In genomic region chr15:26082069-26082832, GRCh38 we compare ENCODE assay signal across 8 cellular contexts.
DNase-seq lines count a peak whose midpoint lies in the region; ATAC-seq and TF ChIP-seq lines count a peak whose summit lies in the region.

No MANE protein-coding gene starts in this region.

- DNase-seq in Daoy (ENCODE audit: low read depth), result peak; percentile 97
- peak; percentile 89 for DNase-seq in GOT3 (lab: John Stamatoyannopoulos, UW)
- DNase-seq in M059J (ENCODE audit: low read depth), result peak; percentile 92
- DNase-seq in SJCRH30, result peak; percentile 97
- peak; percentile 95 for DNase-seq in activated naive CD4-positive, alpha-beta T cell treated with Interleukin-2 at 50 U/mL for 16 hours
- DNase-seq in foreskin melanocyte, result peak; percentile 91
- DNase-seq in neural crest cell (ENCODE audit: low read depth, low spot score), result peak; percentile 96
- DNase-seq in stimulated activated naive CD8-positive, alpha-beta T cell treated with anti-CD3 and anti-CD28 coated beads, Interleukin-15, amount 100 ng/mL, for 72 hours, result peak; percentile 95 to 96

- H3K27me3 Mint-ChIP-seq in neural crest cell (ENCODE audit: low read depth), result peaks cover 8% of the 10 kb centered on the region
- H3K27me3 Mint-ChIP-seq in stimulated activated naive CD8-positive, alpha-beta T cell treated with anti-CD3 and anti-CD28 coated beads, Interleukin-15, amount 100 ng/mL, for 72 hours, result no peaks in the 10 kb centered on the region

- H3K36me3 Mint-ChIP-seq in neural crest cell (ENCODE audit: low read depth), result peaks cover 5% of the 10 kb centered on the region

- no peaks in the 10 kb centered on the region for H3K27me3 ChIP-seq in SJCRH30

- H3K4me3 ChIP-seq in SJCRH30, result peak overlapping the region; percentile 69

- peak; percentile 99 for ATAC-seq in stimulated activated naive CD8-positive, alpha-beta T cell treated with anti-CD3 and anti-CD28 coated beads, Interleukin-15, amount 100 ng/mL, for 72 hours

- H3K4me3 Mint-ChIP-seq in neural crest cell, result peak overlapping the region; percentile 87
- peak overlapping the region; percentile 91 for H3K4me3 Mint-ChIP-seq in stimulated activated naive CD8-positive, alpha-beta T cell treated with anti-CD3 and anti-CD28 coated beads, Interleukin-15, amount 100 ng/mL, for 72 hours

- no peaks in the 10 kb centered on the region for H3K4me1 ChIP-seq in SJCRH30

- TF ChIP-seq CTCF in neural crest cell (conservative IDR thresholded peaks at IDR 0.05), result no peak

- peaks cover 8% of the 10 kb centered on the region for H3K9me3 Mint-ChIP-seq in neural crest cell
- peaks cover 0 to 5% of the 10 kb centered on the region in 2 donors for H3K9me3 Mint-ChIP-seq in stimulated activated naive CD8-positive, alpha-beta T cell treated with anti-CD3 and anti-CD28 coated beads, Interleukin-15, amount 100 ng/mL, for 72 hours

- peak overlapping the region; percentile 63 for H3K27ac ChIP-seq in SJCRH30

- H3K27ac Mint-ChIP-seq in neural crest cell (ENCODE audit: unreplicated experiment), result peak overlapping the region; percentile 97
- H3K27ac Mint-ChIP-seq in stimulated activated naive CD8-positive, alpha-beta T cell treated with anti-CD3 and anti-CD28 coated beads, Interleukin-15, amount 100 ng/mL, for 72 hours, result peak overlapping the region; percentile 92 to 100

- peaks cover 25% of the 10 kb centered on the region for H3K4me1 Mint-ChIP-seq in neural crest cell
- peaks cover 26% of the 10 kb centered on the region for H3K4me1 Mint-ChIP-seq in stimulated activated naive CD8-positive, alpha-beta T cell treated with anti-CD3 and anti-CD28 coated beads, Interleukin-15, amount 100 ng/mL, for 72 hours

- H3K9me3 ChIP-seq in SJCRH30 (replicated peaks), result no peaks in the 10 kb centered on the region

- H3K36me3 ChIP-seq in SJCRH30, result no peaks in the 10 kb centered on the region

Comparison
In these comparisons a context has a peak if more than half of its experiments do, and no peak if none do; other contexts are left out.
1. Peak in every context shown above with its lines: DNase-seq, ATAC-seq, H3K4me3 ChIP-seq and H3K27ac ChIP-seq.